11 cellular contexts compared by ENCODE assay signal in the genomic region with DNA sequence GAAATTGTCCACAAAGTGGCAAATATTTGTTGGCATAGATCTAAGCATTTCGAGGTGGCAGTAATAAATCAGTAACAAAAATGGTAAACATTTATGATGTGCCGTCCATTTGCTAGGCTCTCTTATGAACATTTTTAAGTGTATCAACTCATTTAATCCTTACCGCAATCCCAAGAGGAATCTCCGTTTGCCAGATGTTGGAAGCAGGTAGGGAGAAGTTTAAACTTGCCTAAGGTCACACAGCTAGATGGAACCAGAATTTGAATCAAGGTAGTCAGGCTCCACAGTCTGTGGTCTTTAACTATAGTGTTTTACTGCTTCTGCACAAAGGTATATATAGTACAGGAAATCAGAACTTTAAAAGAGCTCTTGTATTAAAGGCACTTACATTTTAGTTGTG. TPM values are rescaled to one million over a fixed set of nuclear protein-coding genes. Genes with fewer than 3 reads are reported as not detected.
DNase-seq lines count a peak whose midpoint lies in the region; ATAC-seq and TF ChIP-seq lines count a peak whose summit lies in the region.
"Had no signal": no experiment of that assay in that cellular context is flagged by ENCODE, and none has a peak within 500 bp of the region (broad histone marks: within the 10 kb centered on the region; RNA-seq: fewer than 3 reads in every experiment).

No MANE protein-coding gene starts in this region.

- no peak overlapping the region for H3K9ac ChIP-seq in IMR-90 (ENCODE audit: low read depth, low read length)

- no CpG with 5 or more reads among the region's 4 CpGs for WGBS in IMR-90 (ENCODE audit: extremely low coverage in 2 of 2, insufficient read length in 1 of 2), 2 experiments

- H3K27me3 ChIP-seq in CD8-positive, alpha-beta T cell (ENCODE audit: insufficient read depth, low read length), result no peaks in the 10 kb centered on the region
- no peaks in the 10 kb centered on the region for H3K27me3 ChIP-seq in IMR-90 (ENCODE audit: control insufficient read depth, insufficient read depth, low read length)
- H3K27me3 ChIP-seq: colonic mucosa had no signal

- H2AK5ac ChIP-seq in IMR-90 (ENCODE audit: low read depth, low read length), result no peak overlapping the region

- no peaks in the 10 kb centered on the region for H3K36me3 ChIP-seq in CD8-positive, alpha-beta T cell (ENCODE audit: insufficient read depth, low read length)
- H3K36me3 ChIP-seq in IMR-90 (ENCODE audit: control insufficient read depth, insufficient read depth, low read length), result peaks cover 3% of the 10 kb centered on the region
- H3K36me3 ChIP-seq: colonic mucosa had no signal

- no peak overlapping the region for H2BK15ac ChIP-seq in IMR-90 (ENCODE audit: low read depth, low read length)

- no peak for DNase-seq in CD8-positive, alpha-beta T cell
- DNase-seq in IMR-90 (no peak), nephron progenitor cell (no peak), AML-193 (lab: John Stamatoyannopoulos, UW) (no peak), sciatic nerve (ENCODE audit: low spot score) (no peak)
- DNase-seq: colonic mucosa; NK-92 treated with Interleukin-12 subunit alpha and Interleukin-12 subunit beta, amount 100 ng/mL, for 24 hours; stimulated activated CD8-positive, alpha-beta memory T cell treated with anti-CD3 and anti-CD28 coated beads, Interleukin-4, amount 100 ng/mL, for 48 hours had no signal

- peaks cover 33% of the 10 kb centered on the region for H3K4me1 ChIP-seq in CD8-positive, alpha-beta T cell (ENCODE audit: insufficient read depth, low read length)
- peaks cover 7% of the 10 kb centered on the region; the same call in 1 of the 2 replicates for H3K4me1 ChIP-seq in IMR-90 (ENCODE audit: control insufficient read depth, insufficient read depth, low read length)

- peaks cover 71% of the 10 kb centered on the region for H3K4me1 Mint-ChIP-seq in CD8-positive, alpha-beta T cell (ENCODE audit: low read depth)
- peaks cover 57% of the 10 kb centered on the region for H3K4me1 Mint-ChIP-seq in brain
- H3K4me1 Mint-ChIP-seq in nephron progenitor cell, result peaks cover 45% of the 10 kb centered on the region

- dilution Hi-C loops in IMR-90 (cut with HindIII; ENCODE audit: low sequenced_read_pairs, unreplicated experiment), result no loop called here

- H3K14ac ChIP-seq in IMR-90 (replicated peaks; ENCODE audit: low read depth, low read length), result no peak overlapping the region

- H2BK120ac ChIP-seq in IMR-90 (ENCODE audit: low read depth, low read length), result no peak overlapping the region

- in situ Hi-C loops in IMR-90 (cut with MboI; ENCODE audit: low sequenced_read_pairs), result no loop called here

- H2AFZ ChIP-seq in IMR-90 (replicated peaks; ENCODE audit: low read length, poor library complexity), result no peak overlapping the region

- no peak overlapping the region for H3K27ac ChIP-seq in CD8-positive, alpha-beta T cell (ENCODE audit: low read depth, low read length)
- H3K27ac ChIP-seq in IMR-90 (ENCODE audit: insufficient read depth, low read length), result no peak overlapping the region
- H3K27ac ChIP-seq: colonic mucosa had no signal

- no peak overlapping the region for H2BK5ac ChIP-seq in IMR-90 (ENCODE audit: low read depth, low read length, poor library complexity, severe bottlenecking)

- H3K18ac ChIP-seq in IMR-90 (ENCODE audit: low read depth, low read length), result no peak overlapping the region

- no peak overlapping the region for H4K8ac ChIP-seq in IMR-90 (ENCODE audit: low read depth in 2 of 2, low read length in 2 of 2)

- H3K56ac ChIP-seq in IMR-90 (ENCODE audit: extremely low read depth, insufficient read depth, low read length), result no peak overlapping the region

- H3K9me3 Mint-ChIP-seq in CD8-positive, alpha-beta T cell, result no peaks in the 10 kb centered on the region
- H3K9me3 Mint-ChIP-seq in brain, result peaks cover 13 to 18% (median 14%) of the 10 kb centered on the region in 5 experiments
- H3K9me3 Mint-ChIP-seq in nephron progenitor cell, result peaks cover 35% of the 10 kb centered on the region

- peaks cover 29% of the 10 kb centered on the region for H3K36me3 Mint-ChIP-seq in CD8-positive, alpha-beta T cell
- H3K36me3 Mint-ChIP-seq in brain, result peaks cover 44% of the 10 kb centered on the region
- H3K36me3 Mint-ChIP-seq in nephron progenitor cell (ENCODE audit: low read depth), result peaks cover 47% of the 10 kb centered on the region

- H3K27ac Mint-ChIP-seq in CD8-positive, alpha-beta T cell, result no peak overlapping the region
- H3K27ac Mint-ChIP-seq in brain, result peak overlapping the region in 2 of 5 experiments; percentile 55 to 99
- no peak overlapping the region for H3K27ac Mint-ChIP-seq in nephron progenitor cell

- peaks cover 2% of the 10 kb centered on the region; the same call in 1 of the 2 replicates for H3K9me1 ChIP-seq in IMR-90 (ENCODE audit: insufficient read depth, low read length)

- H4K5ac ChIP-seq in IMR-90 (ENCODE audit: low read depth, low read length), result no peak overlapping the region; the same call in 1 of the 2 replicates

- peak overlapping the region; percentile 72 for H3K23ac ChIP-seq in IMR-90 (ENCODE audit: low read depth, low read length)

- H3K27me3 Mint-ChIP-seq in CD8-positive, alpha-beta T cell (ENCODE audit: low read depth), result no peaks in the 10 kb centered on the region
- H3K27me3 Mint-ChIP-seq in brain (peaks cover 18% of the 10 kb centered on the region), nephron progenitor cell (ENCODE audit: low read depth, poor library complexity) (no peaks in the 10 kb centered on the region)

- POLR2A ChIA-PET in CD8-positive, alpha-beta T cell (lab: Charles Lee), result interaction anchor here (1.6 kb wide), 1 partner anchor 9 kb away, joined by 5 read pairs; no protein-coding TSS in a partner anchor
- POLR2A ChIA-PET in IMR-90 (lab: Charles Lee; ENCODE audit: unreplicated experiment), result interaction anchor here (0.5 kb wide), 1 partner anchor 40 kb away, joined by 7 read pairs; no protein-coding TSS in a partner anchor

- TF ChIP-seq RAD21 in IMR-90 (IDR thresholded peaks at IDR 0.05; ENCODE audit: low read length), result no peak

- ATAC-seq in CD8-positive, alpha-beta T cell, result no peak
- ATAC-seq in IMR-90 (ENCODE audit: low read depth) (no peak), GM19351 (IDR thresholded peaks at IDR 0.05; ENCODE audit: unreplicated experiment) (no peak), HG03045 (IDR thresholded peaks at IDR 0.05; ENCODE audit: unreplicated experiment) (no peak), sciatic nerve (no peak)

- no peaks in the 10 kb centered on the region for H3K9me3 ChIP-seq in CD8-positive, alpha-beta T cell (ENCODE audit: low read length)
- no peaks in the 10 kb centered on the region for H3K9me3 ChIP-seq in IMR-90 (ENCODE audit: control insufficient read depth, insufficient read depth, low read length)
- H3K9me3 ChIP-seq: colonic mucosa had no signal

- no peak overlapping the region for H2BK20ac ChIP-seq in IMR-90 (ENCODE audit: low read depth, low read length)

- H4K20me1 ChIP-seq in IMR-90 (ENCODE audit: insufficient read depth, low read length), result peaks cover 56% of the 10 kb centered on the region

- H3K79me1 ChIP-seq in IMR-90 (ENCODE audit: low read depth in 1 of 2, low read length in 2 of 2), result peaks cover 3 to 41% of the 10 kb centered on the region in 2 experiments; a peak in 2 of 4 replicates

- intact Hi-C loops in CD8-positive, alpha-beta T cell (cut with DNase I, micrococcal nuclease), result loop anchor here (1.0 to 2.0 kb wide), 2 partner anchors 93 to 99 kb away; no protein-coding TSS in a partner anchor
- intact Hi-C loops in IMR-90 (cut with micrococcal nuclease) (no loop called here), sciatic nerve (cut with DNase I) (no loop called here)

- CTCF ChIA-PET in CD8-positive, alpha-beta T cell (lab: Charles Lee), result no interaction called here
- CTCF ChIA-PET in IMR-90 (lab: Yijun Ruan, JAX), result no interaction called here

- no peak overlapping the region for H3K4me3 ChIP-seq in CD8-positive, alpha-beta T cell (ENCODE audit: low read depth, low read length)
- no peak overlapping the region for H3K4me3 ChIP-seq in IMR-90 (ENCODE audit: insufficient read depth, low read depth, low read length)
- H3K4me3 ChIP-seq: colonic mucosa had no signal

- no peak for TF ChIP-seq CTCF in CD8-positive, alpha-beta T cell (IDR thresholded peaks at IDR 0.05)
- no peak for TF ChIP-seq CTCF in IMR-90 (conservative IDR thresholded peaks at IDR 0.05; ENCODE audit: low read depth, low read length)
- no peak for TF ChIP-seq CTCF in brain (conservative IDR thresholded peaks at IDR 0.05)
- TF ChIP-seq CTCF in nephron progenitor cell (IDR thresholded peaks at IDR 0.05), result no peak

- H2AK9ac ChIP-seq in IMR-90 (replicated peaks; ENCODE audit: low read depth, low read length, poor library complexity), result no peak overlapping the region

- peak overlapping the region; percentile 44 for H3K4me3 Mint-ChIP-seq in CD8-positive, alpha-beta T cell
- peak overlapping the region; percentile 94 to 98 (median 97) for H3K4me3 Mint-ChIP-seq in brain
- H3K4me3 Mint-ChIP-seq in nephron progenitor cell, result peak overlapping the region; percentile 97

- peak overlapping the region; percentile 57 for H3K4me2 ChIP-seq in IMR-90 (ENCODE audit: low read depth, low read length)

- BruUV-seq in IMR-90 (replicated peaks; lab: Mats Ljungman, UMichigan), result TSS peak; percentile 19

- no peak overlapping the region for H4K91ac ChIP-seq in IMR-90 (ENCODE audit: insufficient read depth, low read depth, low read length)

- no peak for TF ChIP-seq POLR2A in IMR-90 (IDR thresholded peaks at IDR 0.05; ENCODE audit: low read depth, low read length)

- H3K4ac ChIP-seq in IMR-90 (ENCODE audit: low read depth, low read length), result no peak overlapping the region

TF ChIP-seq in IMR-90, 13 proteins besides CTCF, POLR2A, EP300 and RAD21 (continues in another document):
- TF ChIP-seq, protein P1, sequence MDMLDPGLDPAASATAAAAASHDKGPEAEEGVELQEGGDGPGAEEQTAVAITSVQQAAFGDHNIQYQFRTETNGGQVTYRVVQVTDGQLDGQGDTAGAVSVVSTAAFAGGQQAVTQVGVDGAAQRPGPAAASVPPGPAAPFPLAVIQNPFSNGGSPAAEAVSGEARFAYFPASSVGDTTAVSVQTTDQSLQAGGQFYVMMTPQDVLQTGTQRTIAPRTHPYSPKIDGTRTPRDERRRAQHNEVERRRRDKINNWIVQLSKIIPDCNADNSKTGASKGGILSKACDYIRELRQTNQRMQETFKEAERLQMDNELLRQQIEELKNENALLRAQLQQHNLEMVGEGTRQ (IDR thresholded peaks at IDR 0.05; ENCODE audit: low read depth, low read length), result no peak

RNA-seq across cellular contexts. Expression of a gene that starts 2.6 kb away (rescaled TPM):
- total RNA-seq in CD8-positive, alpha-beta T cell, result 10 to 100 TPM; 43.2 to 54.5 TPM
- total RNA-seq in IMR-90 (2012; rRNA removed), result 52.0 and 65.8 TPM in 2 replicates
- 14.8 and 17.5 TPM in 2 replicates for polyA plus RNA-seq in IMR-90 (2012; rRNA removed)
- 3.1 and 8.9 TPM in 2 replicates for polyA plus RNA-seq in IMR-90 (2012; cell fraction: cytosol; rRNA removed)
- polyA plus RNA-seq in IMR-90 (2012; cell fraction: nucleus; rRNA removed; ENCODE audit: low replicate concordance), result 2.6 and 18.4 TPM in 2 replicates
- 8.6 TPM for polyA plus RNA-seq in brain (ENCODE audit: insufficient read depth, low read depth, low replicate concordance)
- 110 TPM for total RNA-seq in sciatic nerve

Comparison
In these comparisons a context has a peak if more than half of its experiments do, and no peak if none do; other contexts are left out.
1. H3K4me3 Mint-ChIP-seq: peak in every context shown above with its lines; median percentile 97 in brain; 97 in nephron progenitor cell; 44 in CD8-positive, alpha-beta T cell.
2. intact Hi-C loops: an anchor here in CD8-positive, alpha-beta T cell (1.0 to 2.0 kb wide); none called in IMR-90 and sciatic nerve.